Comparison of ENCODE assay signal across 8 cellular contexts in the genomic region with DNA sequence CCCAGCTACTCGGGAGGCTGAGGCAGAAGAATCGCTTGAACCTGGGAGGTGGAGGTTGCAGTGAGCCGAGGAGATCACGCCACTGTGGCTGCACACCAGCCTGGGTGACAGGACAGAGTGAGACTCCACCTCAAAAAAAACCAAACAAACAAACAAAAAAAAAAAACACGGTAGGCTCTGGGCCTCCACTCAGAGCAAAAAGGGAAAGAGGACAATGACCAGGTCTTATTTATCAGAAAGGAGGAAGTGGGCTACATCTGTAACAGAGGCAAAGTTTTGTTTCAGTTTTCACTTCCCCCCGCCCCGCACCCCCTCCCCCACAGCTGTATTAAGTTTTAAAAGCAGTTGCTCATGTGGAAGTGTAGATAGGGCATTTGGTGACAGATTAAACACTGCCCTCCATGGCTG.
DNase-seq lines count a peak whose midpoint lies in the region; ATAC-seq and TF ChIP-seq lines count a peak whose summit lies in the region.

No MANE protein-coding gene starts in this region.

- POLR2A ChIA-PET in HEK293T (lab: Yijun Ruan, JAX): no interaction called here

- ATAC-seq in GM18511 (IDR thresholded peaks at IDR 0.05; ENCODE audit: unreplicated experiment) (peak; percentile 95), GM21723 (IDR thresholded peaks at IDR 0.05; ENCODE audit: unreplicated experiment) (peak; percentile 94)

- peak in 1 of 2 experiments; percentile 34 for DNase-seq in HL-60 (ENCODE audit: low read depth in 1 of 2, low spot score in 1 of 2)
- peak; percentile 36 for DNase-seq in globus pallidus (ENCODE audit: low spot score)
- DNase-seq in activated T-cell treated with anti-CD3 and anti-CD28 coated beads, Interleukin-2, amount 50 U/mL, for 48 hours: no peak
- no peak for DNase-seq in osteoblast (ENCODE audit: insufficient read length, low spot score, missing footprints)
- DNase-seq in HEK293T (ENCODE audit: extremely low spot score): no peak
- DNase-seq in NCI-H2107 (lab: John Stamatoyannopoulos, UW): no peak

- peak overlapping the region; percentile 32; the same call in 1 of the 2 replicates for H3K27ac ChIP-seq in HL-60 (replicated peaks)
- H3K27ac ChIP-seq in osteoblast (ENCODE audit: low read depth, low read length): no peak overlapping the region

- no peaks in the 10 kb centered on the region for H3K79me2 ChIP-seq in osteoblast (ENCODE audit: insufficient read depth, low read length)

- no peaks in the 10 kb centered on the region for H3K4me1 ChIP-seq in osteoblast (ENCODE audit: insufficient read depth, low read length)

- H3K9me3 ChIP-seq in osteoblast (ENCODE audit: low read depth, low read length): no peaks in the 10 kb centered on the region

- peaks cover 5% of the 10 kb centered on the region for H4K20me1 ChIP-seq in osteoblast (ENCODE audit: insufficient read depth, low read length)

- H3K4me3 ChIP-seq in HL-60 (replicated peaks; ENCODE audit: insufficient read depth, low read length) (no peak overlapping the region), osteoblast (ENCODE audit: insufficient read depth, low read length) (no peak overlapping the region)

- no peak overlapping the region for H2AFZ ChIP-seq in osteoblast (ENCODE audit: low read length)

- H3K4me2 ChIP-seq in osteoblast (ENCODE audit: insufficient read depth, low read length): no peak overlapping the region

- no peaks in the 10 kb centered on the region for H3K36me3 ChIP-seq in osteoblast (ENCODE audit: insufficient read depth, low read length)

- H3K27me3 ChIP-seq in HL-60 (ENCODE audit: insufficient read depth, poor library complexity, severe bottlenecking) (no peaks in the 10 kb centered on the region), osteoblast (ENCODE audit: insufficient read depth, low read length) (no peaks in the 10 kb centered on the region)

- CTCF ChIA-PET in HEK293T (lab: Yijun Ruan, JAX): no interaction called here

- TF ChIP-seq CTCF in HL-60 (IDR thresholded peaks at IDR 0.05; ENCODE audit: insufficient read depth, low read length) (no peak), osteoblast (IDR thresholded peaks at IDR 0.05; ENCODE audit: extremely low read depth, low read depth, low read length) (no peak)

TF ChIP-seq in HEK293T, 16 proteins besides CTCF, POLR2A, EP300 and RAD21:
- no peak for TF ChIP-seq ZNF384 (IDR thresholded peaks at IDR 0.05)
- no peak for TF ChIP-seq L3MBTL2 (conservative IDR thresholded peaks at IDR 0.05)
- no peak for TF ChIP-seq SP1 (IDR thresholded peaks at IDR 0.05)
- no peak for TF ChIP-seq LEF1 (IDR thresholded peaks at IDR 0.05; ENCODE audit: borderline replicate concordance)
- TF ChIP-seq HDGF (IDR thresholded peaks at IDR 0.05; ENCODE audit: borderline replicate concordance): no peak
- no peak for TF ChIP-seq CTBP1 (IDR thresholded peaks at IDR 0.05; ENCODE audit: borderline replicate concordance)
- TF ChIP-seq BHLHE40 (IDR thresholded peaks at IDR 0.05; ENCODE audit: borderline replicate concordance): no peak
- TF ChIP-seq NFRKB (IDR thresholded peaks at IDR 0.05): no peak
- TF ChIP-seq, protein P1, sequence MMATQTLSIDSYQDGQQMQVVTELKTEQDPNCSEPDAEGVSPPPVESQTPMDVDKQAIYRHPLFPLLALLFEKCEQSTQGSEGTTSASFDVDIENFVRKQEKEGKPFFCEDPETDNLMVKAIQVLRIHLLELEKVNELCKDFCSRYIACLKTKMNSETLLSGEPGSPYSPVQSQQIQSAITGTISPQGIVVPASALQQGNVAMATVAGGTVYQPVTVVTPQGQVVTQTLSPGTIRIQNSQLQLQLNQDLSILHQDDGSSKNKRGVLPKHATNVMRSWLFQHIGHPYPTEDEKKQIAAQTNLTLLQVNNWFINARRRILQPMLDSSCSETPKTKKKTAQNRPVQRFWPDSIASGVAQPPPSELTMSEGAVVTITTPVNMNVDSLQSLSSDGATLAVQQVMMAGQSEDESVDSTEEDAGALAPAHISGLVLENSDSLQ (IDR thresholded peaks at IDR 0.05): no peak
